In genomic region chr19:29771708-29772415, GRCh38 we compare ENCODE assay signal across 8 cellular contexts. TPM values are rescaled to one million over a fixed set of nuclear protein-coding genes. Genes with fewer than 3 reads are reported as not detected.
DNase-seq lines count a peak whose midpoint lies in the region; ATAC-seq, FAIRE-seq and TF ChIP-seq lines count a peak whose summit lies in the region.

No MANE protein-coding gene starts in this region.

- peak; percentile 91 for ATAC-seq in Panc1
- no peak for ATAC-seq in HG03457 (IDR thresholded peaks at IDR 0.05; ENCODE audit: unreplicated experiment)
- ATAC-seq in HG03108 (IDR thresholded peaks at IDR 0.05; ENCODE audit: unreplicated experiment) = no peak

- intact Hi-C loops in Panc1 (cut with micrococcal nuclease; ENCODE audit: unreplicated experiment) (loop anchor here (5.0 kb wide), 1 partner anchor 100 kb away; no protein-coding TSS in a partner anchor), breast epithelium (cut with DNase I; ENCODE audit: low total_unique reads) (no loop called here)

- no peak overlapping the region for H3K9ac ChIP-seq in keratinocyte (ENCODE audit: control insufficient read depth, extremely low read depth, insufficient read depth, low read length)

- H3K4me2 ChIP-seq in keratinocyte (ENCODE audit: control insufficient read depth, extremely low read depth, insufficient read depth, low read depth, low read length) = no peak overlapping the region

- H3K4me3 ChIP-seq in Panc1 (ENCODE audit: low read depth in 2 of 2, low read length in 2 of 2) (no peak overlapping the region), breast epithelium (no peak overlapping the region), keratinocyte (ENCODE audit: control insufficient read depth in 2 of 3, extremely low read depth in 1 of 3, insufficient read depth in 2 of 3, low read depth in 1 of 3, low read length in 3 of 3) (no peak overlapping the region)

- H3K27me3 ChIP-seq in Panc1 (ENCODE audit: control insufficient read depth, insufficient read depth, low read length) = no peaks in the 10 kb centered on the region
- peaks cover 0 to 3% of the 10 kb centered on the region in 2 donors for H3K27me3 ChIP-seq in breast epithelium
- no peaks in the 10 kb centered on the region for H3K27me3 ChIP-seq in keratinocyte (ENCODE audit: control insufficient read depth, extremely low read depth, insufficient read depth, low read length)

- H3K36me3 ChIP-seq in Panc1 (ENCODE audit: control insufficient read depth, insufficient read depth, low read length) = no peaks in the 10 kb centered on the region
- H3K36me3 ChIP-seq in breast epithelium = no peaks in the 10 kb centered on the region
- no peaks in the 10 kb centered on the region for H3K36me3 ChIP-seq in keratinocyte (ENCODE audit: control insufficient read depth in 2 of 2, extremely low read depth in 1 of 2, insufficient read depth in 2 of 2, low read length in 2 of 2)

- TF ChIP-seq POLR2A in breast epithelium (IDR thresholded peaks at IDR 0.05) = no peak

- dilution Hi-C loops in keratinocyte (cut with MboI; ENCODE audit: extremely low pct_ligation_motif_present, low sequenced_read_pairs) = no loop called here

- H3K9me3 ChIP-seq in Panc1 (ENCODE audit: control insufficient read depth, insufficient read depth, low read depth, low read length) = no peaks in the 10 kb centered on the region
- H3K9me3 ChIP-seq in breast epithelium = no peaks in the 10 kb centered on the region
- no peaks in the 10 kb centered on the region for H3K9me3 ChIP-seq in keratinocyte (ENCODE audit: control insufficient read depth, low read depth, low read length)

- in situ Hi-C loops in Panc1 (cut with HindIII; ENCODE audit: low pct_unique_long_range_greater_than_20kb, low sequenced_read_pairs) = no loop called here

- no peaks in the 10 kb centered on the region for H3K79me2 ChIP-seq in keratinocyte (ENCODE audit: control insufficient read depth, insufficient read depth, low read length)

- H3K27ac ChIP-seq in C4-2B = no peak overlapping the region
- H3K27ac ChIP-seq in Panc1 (ENCODE audit: low read length) = no peak overlapping the region
- H3K27ac ChIP-seq in breast epithelium = no peak overlapping the region
- no peak overlapping the region for H3K27ac ChIP-seq in keratinocyte (ENCODE audit: control insufficient read depth, insufficient read depth, low read length)

- TF ChIP-seq CTCF in C4-2B (conservative IDR thresholded peaks at IDR 0.05) (peak; percentile 89), Panc1 (IDR thresholded peaks at IDR 0.05) (peak; percentile 97), breast epithelium (IDR thresholded peaks at IDR 0.05) (peak in 2 of 3 donors; percentile 42 to 52), keratinocyte (optimal IDR thresholded peaks at IDR 0.05 in 1 of 3, IDR thresholded peaks at IDR 0.05 in 1 of 3, conservative IDR thresholded peaks at IDR 0.05 in 1 of 3; ENCODE audit: extremely low read depth in 1 of 3, insufficient read depth in 2 of 3, low read length in 3 of 3) (peak; percentile 70 to 90 (median 73))

- H3K4me1 ChIP-seq in Panc1 (ENCODE audit: control insufficient read depth, insufficient read depth, low read length) (peaks cover 8% of the 10 kb centered on the region; the same call in 1 of the 2 replicates), breast epithelium (no peaks in the 10 kb centered on the region), keratinocyte (ENCODE audit: control insufficient read depth, extremely low read depth, insufficient read depth, low read length) (no peaks in the 10 kb centered on the region)

- POLR2A ChIA-PET in Panc1 (lab: Charles Lee) = no interaction called here

- no peaks in the 10 kb centered on the region for H4K20me1 ChIP-seq in keratinocyte (ENCODE audit: control insufficient read depth, extremely low read depth, insufficient read depth, low read length)

- no peaks in the 10 kb centered on the region for H3K9me1 ChIP-seq in keratinocyte (ENCODE audit: control insufficient read depth, extremely low read depth, insufficient read depth, low read length)

- peak overlapping the region; percentile 40 for H2AFZ ChIP-seq in keratinocyte (ENCODE audit: control insufficient read depth, low read length)

- peak; percentile 39 for DNase-seq in GM19240 (ENCODE audit: insufficient read length, low spot score)
- peak; percentile 28 for DNase-seq in Panc1 (ENCODE audit: low read depth, low spot score)
- no peak for DNase-seq in breast epithelium (ENCODE audit: low spot score in 2 of 2)
- DNase-seq in keratinocyte (ENCODE audit: low read depth, low spot score) = no peak
- peak; percentile 9 for DNase-seq in stimulated activated naive CD4-positive, alpha-beta T cell treated with Interleukin-2 at 50 U/mL for 16 hours (lab: John Stamatoyannopoulos, UW)

- FAIRE-seq in keratinocyte (lab: Jason Lieb, UNC) = no peak

- CTCF ChIA-PET in Panc1 (lab: Charles Lee) = interaction anchor here (0.6 to 1.0 kb wide), 3 partner anchors 20 to 104 kb away, joined by 3 to 5 read pairs (median 3); no protein-coding TSS in a partner anchor

- no TSS peak for BruUV-seq in Panc1 (replicated peaks; lab: Mats Ljungman, UMichigan)

RNA-seq across cellular contexts. Expression of gene CCNE1, which starts 39.9 kb away (rescaled TPM):
- total RNA-seq in Panc1 (2021; ENCODE audit: unreplicated experiment) (26.4 TPM), breast epithelium (1 to 10 TPM in 2 of 3 donors, under 1 TPM in 1; 0.33 to 2.1 (median 1.5) TPM)
- 20.1 TPM for polyA plus RNA-seq in Panc1 (2012; ENCODE audit: insufficient read length)
- polyA plus RNA-seq in keratinocyte = 10.0 to 11.2 TPM (median 10.1 TPM) in 3 replicates
- 2.1 TPM for polyA plus RNA-seq in keratinocyte (2011; ENCODE audit: low read depth)
- 10.5 and 11.2 TPM in 2 replicates for polyA plus RNA-seq in keratinocyte (2011; cell fraction: cytosol; rRNA removed)
- polyA plus RNA-seq in keratinocyte (2011; cell fraction: nucleus; rRNA removed) = 13.2 and 13.8 TPM in 2 replicates
- 7.5 and 8.3 TPM in 2 replicates for polyA plus RNA-seq in keratinocyte (2012; ENCODE audit: low replicate concordance)
- polyA minus RNA-seq in keratinocyte = 5.6 to 7.7 TPM (median 6.9 TPM) in 3 replicates
- 5.0 TPM for polyA minus RNA-seq in keratinocyte (2011; cell fraction: cytosol; rRNA and poly(A)+ RNA removed)
- polyA minus RNA-seq in keratinocyte (2011; cell fraction: nucleus; rRNA and poly(A)+ RNA removed) = 1.9 and 3.2 TPM in 2 replicates

RNA-seq across cellular contexts. Expression of gene C19orf12, which starts 56.8 kb away (rescaled TPM):
- 43.4 TPM for total RNA-seq in Panc1 (2021; ENCODE audit: unreplicated experiment)
- polyA plus RNA-seq in Panc1 (2012; ENCODE audit: insufficient read length) = 46.7 TPM
- total RNA-seq in breast epithelium = 100 to 1,000 TPM in 1 of 3 donors, 10 to 100 TPM in 2; 42.7 to 230 (median 53.7) TPM
- 10.9 to 14.0 TPM (median 12.3 TPM) in 3 replicates for polyA plus RNA-seq in keratinocyte
- 2.4 TPM for polyA plus RNA-seq in keratinocyte (2011; ENCODE audit: low read depth)
- 14.3 TPM in 2 replicates for polyA plus RNA-seq in keratinocyte (2011; cell fraction: cytosol; rRNA removed)
- 11.1 and 14.6 TPM in 2 replicates for polyA plus RNA-seq in keratinocyte (2011; cell fraction: nucleus; rRNA removed)
- polyA plus RNA-seq in keratinocyte (2012; ENCODE audit: low replicate concordance) = 7.1 and 12.1 TPM in 2 replicates
- polyA minus RNA-seq in keratinocyte = 5.1 to 9.0 TPM (median 6.1 TPM) in 3 replicates
- polyA minus RNA-seq in keratinocyte (2011; cell fraction: cytosol; rRNA and poly(A)+ RNA removed) = 9.6 TPM
- 4.6 and 6.7 TPM in 2 replicates for polyA minus RNA-seq in keratinocyte (2011; cell fraction: nucleus; rRNA and poly(A)+ RNA removed)

Comparison
In these comparisons a context has a peak if more than half of its experiments do, and no peak if none do; other contexts are left out.
1. CTCF ChIP-seq: peak in every context shown above with its lines; median percentile 97 in Panc1; 89 in C4-2B; 73 in keratinocyte; 47 in breast epithelium.
2. DNase-seq: peak in GM19240 (single experiment), Panc1 (single experiment) and stimulated activated naive CD4-positive, alpha-beta T cell treated with Interleukin-2 at 50 U/mL for 16 hours (single experiment); none in breast epithelium (0 of 2) and keratinocyte (single experiment).